In the genomic region with DNA sequence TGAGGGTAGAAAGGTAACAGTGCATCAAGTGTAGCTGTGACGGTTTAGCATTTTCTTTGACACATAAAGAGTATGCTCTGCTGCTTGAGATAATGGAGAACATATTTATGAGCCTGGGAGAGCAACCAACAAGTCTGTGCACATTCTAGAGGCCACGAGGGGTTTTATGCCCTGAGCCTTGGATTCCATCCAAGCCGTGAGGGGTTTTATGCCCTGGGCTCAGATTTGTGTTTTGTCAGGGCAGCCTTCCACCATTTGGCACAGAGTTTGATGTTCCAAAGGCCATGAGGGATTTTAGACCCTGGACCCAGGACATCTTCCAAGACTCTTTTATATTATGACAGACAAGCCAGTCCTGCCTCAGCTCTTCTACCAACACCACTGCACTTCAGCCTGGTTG, we compare ENCODE assay signal across 14 cellular contexts.
"Had no signal": no experiment of that assay in that cellular context is flagged by ENCODE, and none has a peak within 500 bp of the region (broad histone marks: within the 10 kb centered on the region; RNA-seq: fewer than 3 reads in every experiment).

No MANE protein-coding gene starts in this region.

- H3K9me3 ChIP-seq: gastrocnemius medialis, tibial artery, uterus had no signal

- ATAC-seq: activated CD8-positive, alpha-beta memory T cell treated with anti-CD3 and anti-CD28 coated beads, Interleukin-2, amount 10 ng/mL, durations not matched to agents 7 days and 5 days; esophagus mucosa; gastrocnemius medialis had no signal

- H3K4me1 ChIP-seq: gastrocnemius medialis, uterus had no signal

- DNase-seq: activated CD4-positive, alpha-beta memory T cell treated with anti-CD3 and anti-CD28 coated beads for 36 hours; activated CD4-positive, alpha-beta T cell treated with anti-CD3 and anti-CD28 coated beads for 4 hours; activated CD8-positive, alpha-beta memory T cell treated with anti-CD3 and anti-CD28 coated beads, Interleukin-2, amount 10 ng/mL, durations not matched to agents 7 days and 5 days; effector CD4-positive, alpha-beta T cell; gastrocnemius medialis; head of caudate nucleus; stimulated activated CD4-positive, alpha-beta T cell treated with anti-CD3 and anti-CD28 coated beads, Interleukin-12 subunit alpha, Interleukin-12 subunit beta, amount 100 ng/mL, for 4 hours; stimulated activated CD4-positive, alpha-beta T cell treated with anti-CD3 and anti-CD28 coated beads, Interleukin-1b, Interleukin-23, amount 100 ng/mL, for 48 hours; stimulated activated CD8-positive, alpha-beta memory T cell treated with anti-CD3 and anti-CD28 coated beads, Interleukin-4, amount 100 ng/mL, for 48 hours; stimulated activated naive CD4-positive, alpha-beta T cell; tibial artery; uterus had no signal

- H3K27ac ChIP-seq: gastrocnemius medialis, tibial artery, uterus had no signal

- H3K27me3 ChIP-seq: gastrocnemius medialis, tibial artery, uterus had no signal

- H3K4me3 ChIP-seq: gastrocnemius medialis, lung, tibial artery, uterus had no signal

- H3K36me3 ChIP-seq: gastrocnemius medialis, tibial artery, uterus had no signal
